ENCODE assay signal across 20 cellular contexts in genomic region chr7:6430974-6431373, GRCh38. TPM values are rescaled to one million over a fixed set of nuclear protein-coding genes. Genes with fewer than 3 reads are reported as not detected.
A peak's percentile ranks its signal among the peaks of the same experiment; 100 is the strongest.
DNase-seq lines count a peak whose midpoint lies in the region; ATAC-seq and TF ChIP-seq lines count a peak whose summit lies in the region.
"Had no signal": no experiment of that assay in that cellular context is flagged by ENCODE, and none has a peak within 500 bp of the region (broad histone marks: within the 10 kb centered on the region; RNA-seq: fewer than 3 reads in every experiment).

No MANE protein-coding gene starts in this region.

- H3K4me3 Mint-ChIP-seq in dendritic cell treated with granulocyte-macrophage colony-stimulating factor and Interleukin-4, amounts not matched to agents 40 ng/mL and 50 ng/mL, for 4 days = peak overlapping the region; percentile 37
- H3K4me3 Mint-ChIP-seq in progenitor cell of endocrine pancreas (ENCODE audit: low read depth) = no peak overlapping the region
- no peak overlapping the region for H3K4me3 Mint-ChIP-seq in CD8-positive, alpha-beta memory T cell
- H3K4me3 Mint-ChIP-seq: IgD-negative memory B cell had no signal

- ATAC-seq in IMR-90 (ENCODE audit: low read depth) (no peak), HG02623 (IDR thresholded peaks at IDR 0.05; ENCODE audit: unreplicated experiment) (no peak)
- ATAC-seq: Right ventricle myocardium inferior had no signal

- TF ChIP-seq RAD21 in IMR-90 (IDR thresholded peaks at IDR 0.05; ENCODE audit: low read length) = no peak

- no TSS peak for BruUV-seq in IMR-90 (replicated peaks; lab: Mats Ljungman, UMichigan)

- no peak overlapping the region for H2BK20ac ChIP-seq in IMR-90 (ENCODE audit: low read depth, low read length)

- H3K9ac ChIP-seq in BLaER1 treated with 17β-estradiol and CSF1 and Interleukin-3, amounts not matched to agents 10 nM and 100 nM = peak overlapping the region; percentile 19 to 57 (median 37); a peak in 14 of 22 replicates
- H3K9ac ChIP-seq in IMR-90 (ENCODE audit: low read depth, low read length) = no peak overlapping the region
- H3K9ac ChIP-seq: SK-N-SH had no signal

- dilution Hi-C loops in IMR-90 (cut with HindIII; ENCODE audit: low sequenced_read_pairs, unreplicated experiment) = no loop called here

- no peak overlapping the region for H3K56ac ChIP-seq in IMR-90 (ENCODE audit: extremely low read depth, insufficient read depth, low read length)

- H3K27ac ChIP-seq in BLaER1 treated with 17β-estradiol and CSF1 and Interleukin-3, amounts not matched to agents 10 nM and 100 nM = peak overlapping the region; percentile 43 to 69 (median 62); a peak in 21 of 22 replicates
- no peak overlapping the region for H3K27ac ChIP-seq in IMR-90 (ENCODE audit: insufficient read depth, low read length)
- H3K27ac ChIP-seq in CD8-positive, alpha-beta memory T cell (ENCODE audit: low read depth, low read length) = no peak overlapping the region
- H3K27ac ChIP-seq: Peyer's patch had no signal

- no peak overlapping the region for H3K4ac ChIP-seq in IMR-90 (ENCODE audit: low read depth, low read length)

- H3K79me1 ChIP-seq in IMR-90 (ENCODE audit: low read depth in 1 of 2, low read length in 2 of 2) = peaks cover 45 to 58% of the 10 kb centered on the region in 2 experiments

- TF ChIP-seq CTCF in IMR-90 (conservative IDR thresholded peaks at IDR 0.05; ENCODE audit: low read depth, low read length) (no peak), progenitor cell of endocrine pancreas (IDR thresholded peaks at IDR 0.05; ENCODE audit: unreplicated experiment) (no peak)

- intact Hi-C loops in IMR-90 (cut with micrococcal nuclease) = loop anchor here (10.0 kb wide), 1 partner anchor 276 kb away; no protein-coding TSS in a partner anchor
- intact Hi-C loops in dendritic cell treated with granulocyte-macrophage colony-stimulating factor and Interleukin-4, amounts not matched to agents 40 ng/mL and 50 ng/mL, for 4 days (cut with micrococcal nuclease) = no loop called here

- peaks cover 0 to 36% (median 10%) of the 10 kb centered on the region in 11 experiments; a peak in 9 of 22 replicates for H4K20me1 ChIP-seq in BLaER1 treated with 17β-estradiol and CSF1 and Interleukin-3, amounts not matched to agents 10 nM and 100 nM
- peaks cover under 1% of the 10 kb centered on the region; the same call in 1 of the 2 replicates for H4K20me1 ChIP-seq in IMR-90 (ENCODE audit: insufficient read depth, low read length)

- no peak overlapping the region for H3K23ac ChIP-seq in IMR-90 (ENCODE audit: low read depth, low read length)

- peak overlapping the region in 8 of 11 experiments; percentile 10 to 66 (median 58); a peak in 14 of 22 replicates for H3K4me2 ChIP-seq in BLaER1 treated with 17β-estradiol and CSF1 and Interleukin-3, amounts not matched to agents 10 nM and 100 nM
- H3K4me2 ChIP-seq in IMR-90 (ENCODE audit: low read depth, low read length) = no peak overlapping the region
- H3K4me2 ChIP-seq: A549, SK-N-SH had no signal

- H3K14ac ChIP-seq in IMR-90 (replicated peaks; ENCODE audit: low read depth, low read length) = no peak overlapping the region

- no peak overlapping the region for H2BK5ac ChIP-seq in IMR-90 (ENCODE audit: low read depth, low read length, poor library complexity, severe bottlenecking)

- no peaks in the 10 kb centered on the region for H3K9me3 Mint-ChIP-seq in dendritic cell treated with granulocyte-macrophage colony-stimulating factor and Interleukin-4, amounts not matched to agents 40 ng/mL and 50 ng/mL, for 4 days
- no peaks in the 10 kb centered on the region for H3K9me3 Mint-ChIP-seq in progenitor cell of endocrine pancreas (ENCODE audit: low read depth)
- no peaks in the 10 kb centered on the region for H3K9me3 Mint-ChIP-seq in CD8-positive, alpha-beta memory T cell
- H3K9me3 Mint-ChIP-seq: IgD-negative memory B cell had no signal

- no peak for DNase-seq in IMR-90
- DNase-seq in progenitor cell of endocrine pancreas (ENCODE audit: low spot score, unreplicated experiment) = no peak
- no peak for DNase-seq in amniotic stem cell (lab: John Stamatoyannopoulos, UW)
- DNase-seq in CD8-positive, alpha-beta memory T cell = no peak
- DNase-seq: C1 segment of cervical spinal cord, DMS79, MG63, NCI-H1048, NCI-H2081, NCI-H2171 treated with DMSO at 0.1 percent for 48 hours, NCI-H446, NCI-H69, Peyer's patch had no signal

- H3K4me1 ChIP-seq in BLaER1 treated with 17β-estradiol and CSF1 and Interleukin-3, amounts not matched to agents 10 nM and 100 nM = peaks cover 44 to 98% (median 75%) of the 10 kb centered on the region in 10 experiments
- H3K4me1 ChIP-seq in IMR-90 (ENCODE audit: control insufficient read depth, insufficient read depth, low read length) = peaks cover 5% of the 10 kb centered on the region; the same call in 1 of the 2 replicates
- H3K4me1 ChIP-seq in CD8-positive, alpha-beta memory T cell (ENCODE audit: insufficient read depth, low read length) = peaks cover 5% of the 10 kb centered on the region

- H3K27ac Mint-ChIP-seq in dendritic cell treated with granulocyte-macrophage colony-stimulating factor and Interleukin-4, amounts not matched to agents 40 ng/mL and 50 ng/mL, for 4 days = peak overlapping the region; percentile 95
- peak overlapping the region; percentile 65 for H3K27ac Mint-ChIP-seq in progenitor cell of endocrine pancreas
- H3K27ac Mint-ChIP-seq in CD8-positive, alpha-beta memory T cell = peak overlapping the region in 2 of 8 donors; percentile 36 to 47

- H3K9me3 ChIP-seq in BLaER1 treated with 17β-estradiol and CSF1 and Interleukin-3, amounts not matched to agents 10 nM and 100 nM (replicated peaks in 1 of 11) = no peaks in the 10 kb centered on the region
- no peaks in the 10 kb centered on the region for H3K9me3 ChIP-seq in IMR-90 (ENCODE audit: control insufficient read depth, insufficient read depth, low read length)
- H3K9me3 ChIP-seq in CD8-positive, alpha-beta memory T cell (ENCODE audit: low read length) = no peaks in the 10 kb centered on the region
- H3K9me3 ChIP-seq: A549, MG63, Peyer's patch, SK-N-SH had no signal

- peak overlapping the region; percentile 14 for H2AFZ ChIP-seq in IMR-90 (replicated peaks; ENCODE audit: low read length, poor library complexity)

- H3K9me1 ChIP-seq in IMR-90 (ENCODE audit: insufficient read depth, low read length) = no peaks in the 10 kb centered on the region

- no peak overlapping the region for H4K5ac ChIP-seq in IMR-90 (ENCODE audit: low read depth, low read length)

- no peak overlapping the region for H3K18ac ChIP-seq in IMR-90 (ENCODE audit: low read depth, low read length)

- TF ChIP-seq POLR2A in IMR-90 (IDR thresholded peaks at IDR 0.05; ENCODE audit: low read depth, low read length) = no peak

- H4K8ac ChIP-seq in IMR-90 (ENCODE audit: low read depth in 2 of 2, low read length in 2 of 2) = no peak overlapping the region

- WGBS in IMR-90 (ENCODE audit: extremely low coverage in 2 of 2, insufficient read length in 1 of 2), 2 experiments = 96% methylated on average over 3 of the region's 12 CpGs; no CpG with 5 or more reads in 1 of the 2 experiments

- H3K36me3 ChIP-seq in BLaER1 treated with 17β-estradiol and CSF1 and Interleukin-3, amounts not matched to agents 10 nM and 100 nM = peaks cover 64 to 94% (median 92%) of the 10 kb centered on the region in 11 experiments
- H3K36me3 ChIP-seq in IMR-90 (ENCODE audit: control insufficient read depth, insufficient read depth, low read length) = peaks cover 34% of the 10 kb centered on the region
- peaks cover 7% of the 10 kb centered on the region for H3K36me3 ChIP-seq in CD8-positive, alpha-beta memory T cell (ENCODE audit: insufficient read depth, low read length)

- H3K4me3 ChIP-seq in BLaER1 treated with 17β-estradiol and CSF1 and Interleukin-3, amounts not matched to agents 10 nM and 100 nM = no peak overlapping the region
- no peak overlapping the region for H3K4me3 ChIP-seq in IMR-90 (ENCODE audit: insufficient read depth, low read depth, low read length)
- H3K4me3 ChIP-seq in CD8-positive, alpha-beta memory T cell (ENCODE audit: low read length) = no peak overlapping the region
- H3K4me3 ChIP-seq: A549, MG63, Peyer's patch had no signal

- no peak overlapping the region for H4K91ac ChIP-seq in IMR-90 (ENCODE audit: insufficient read depth, low read depth, low read length)

- H2AK5ac ChIP-seq in IMR-90 (ENCODE audit: low read depth, low read length) = no peak overlapping the region

- H3K36me3 Mint-ChIP-seq in dendritic cell treated with granulocyte-macrophage colony-stimulating factor and Interleukin-4, amounts not matched to agents 40 ng/mL and 50 ng/mL, for 4 days (ENCODE audit: low read depth) = peaks cover 95% of the 10 kb centered on the region
- peaks cover 7% of the 10 kb centered on the region for H3K36me3 Mint-ChIP-seq in progenitor cell of endocrine pancreas (ENCODE audit: insufficient read depth)
- peaks cover 4 to 61% (median 10%) of the 10 kb centered on the region in 3 donors for H3K36me3 Mint-ChIP-seq in CD8-positive, alpha-beta memory T cell

- in situ Hi-C loops in IMR-90 (cut with MboI; ENCODE audit: low sequenced_read_pairs) = no loop called here

- H3K27me3 ChIP-seq in BLaER1 treated with 17β-estradiol and CSF1 and Interleukin-3, amounts not matched to agents 10 nM and 100 nM = no peaks in the 10 kb centered on the region
- no peaks in the 10 kb centered on the region for H3K27me3 ChIP-seq in IMR-90 (ENCODE audit: control insufficient read depth, insufficient read depth, low read length)
- H3K27me3 ChIP-seq in CD8-positive, alpha-beta memory T cell (ENCODE audit: insufficient read depth, low read length, poor library complexity, severe bottlenecking) = no peaks in the 10 kb centered on the region
- H3K27me3 ChIP-seq: MG63, Peyer's patch had no signal

- no peak overlapping the region for H2BK120ac ChIP-seq in IMR-90 (ENCODE audit: low read depth, low read length)

- H3K27me3 Mint-ChIP-seq in dendritic cell treated with granulocyte-macrophage colony-stimulating factor and Interleukin-4, amounts not matched to agents 40 ng/mL and 50 ng/mL, for 4 days = no peaks in the 10 kb centered on the region
- H3K27me3 Mint-ChIP-seq in progenitor cell of endocrine pancreas = no peaks in the 10 kb centered on the region
- no peaks in the 10 kb centered on the region for H3K27me3 Mint-ChIP-seq in CD8-positive, alpha-beta memory T cell
- H3K27me3 Mint-ChIP-seq: IgD-negative memory B cell had no signal

- H2AK9ac ChIP-seq in IMR-90 (replicated peaks; ENCODE audit: low read depth, low read length, poor library complexity) = peak overlapping the region; percentile 59

- CTCF ChIA-PET in IMR-90 (lab: Yijun Ruan, JAX) = no interaction called here
- CTCF ChIA-PET in CD8-positive, alpha-beta memory T cell (lab: Charles Lee) = no interaction called here

- H2BK15ac ChIP-seq in IMR-90 (ENCODE audit: low read depth, low read length) = no peak overlapping the region

- peaks cover 57% of the 10 kb centered on the region for H3K4me1 Mint-ChIP-seq in dendritic cell treated with granulocyte-macrophage colony-stimulating factor and Interleukin-4, amounts not matched to agents 40 ng/mL and 50 ng/mL, for 4 days (ENCODE audit: low read depth)
- H3K4me1 Mint-ChIP-seq in progenitor cell of endocrine pancreas (ENCODE audit: low read depth) = no peaks in the 10 kb centered on the region
- H3K4me1 Mint-ChIP-seq in CD8-positive, alpha-beta memory T cell = peaks cover 6 to 8% (median 7%) of the 10 kb centered on the region in 3 donors

- POLR2A ChIA-PET in IMR-90 (lab: Charles Lee; ENCODE audit: unreplicated experiment) = no interaction called here
- POLR2A ChIA-PET in CD8-positive, alpha-beta memory T cell (lab: Charles Lee) = no interaction called here

RNA-seq across cellular contexts. Expression of gene DAGLB, which starts 16.8 kb away (rescaled TPM):
- total RNA-seq in IMR-90 (2012; rRNA removed) (33.5 and 35.3 TPM in 2 replicates), progenitor cell of endocrine pancreas (30.3 and 31.2 TPM in 2 replicates)
- polyA plus RNA-seq in IMR-90 (2012; rRNA removed) = 23.4 and 24.5 TPM in 2 replicates
- 21.9 and 41.7 TPM in 2 replicates for polyA plus RNA-seq in IMR-90 (2012; cell fraction: cytosol; rRNA removed)
- 92.9 and 94.9 TPM in 2 replicates for polyA plus RNA-seq in IMR-90 (2012; cell fraction: nucleus; rRNA removed; ENCODE audit: low replicate concordance)
- 10 to 100 TPM; 16.1 to 16.4 TPM for total RNA-seq in CD8-positive, alpha-beta memory T cell
- polyA plus RNA-seq in CD8-positive, alpha-beta memory T cell = 9.7 TPM

RNA-seq across cellular contexts. Expression of gene KDELR2, which starts 53.0 kb away (rescaled TPM):
- total RNA-seq in IMR-90 (2012; rRNA removed) (162 and 259 TPM in 2 replicates), progenitor cell of endocrine pancreas (76.5 and 86.4 TPM in 2 replicates)
- polyA plus RNA-seq in IMR-90 (2012; rRNA removed) = 226 and 237 TPM in 2 replicates
- polyA plus RNA-seq in IMR-90 (2012; cell fraction: cytosol; rRNA removed) = 118 and 149 TPM in 2 replicates
- 74.5 and 135 TPM in 2 replicates for polyA plus RNA-seq in IMR-90 (2012; cell fraction: nucleus; rRNA removed; ENCODE audit: low replicate concordance)
- total RNA-seq in CD8-positive, alpha-beta memory T cell = 10 to 100 TPM; 67.7 to 68.9 TPM
- polyA plus RNA-seq in CD8-positive, alpha-beta memory T cell = 51.3 TPM

RNA-seq across cellular contexts. Expression of gene RAC1, which starts 56.6 kb away (rescaled TPM):
- total RNA-seq in IMR-90 (2012; rRNA removed) = 127 and 128 TPM in 2 replicates
- polyA plus RNA-seq in IMR-90 (2012; rRNA removed) = 360 and 364 TPM in 2 replicates
- polyA plus RNA-seq in IMR-90 (2012; cell fraction: cytosol; rRNA removed) = 119 and 122 TPM in 2 replicates
- 54.9 and 241 TPM in 2 replicates for polyA plus RNA-seq in IMR-90 (2012; cell fraction: nucleus; rRNA removed; ENCODE audit: low replicate concordance)
- total RNA-seq in progenitor cell of endocrine pancreas = 203 and 210 TPM in 2 replicates
- 100 to 1,000 TPM; 224 to 231 TPM for total RNA-seq in CD8-positive, alpha-beta memory T cell
- 299 TPM for polyA plus RNA-seq in CD8-positive, alpha-beta memory T cell

Comparison
In these comparisons a context has a peak if more than half of its experiments do, and no peak if none do; other contexts are left out.
1. H3K27ac ChIP-seq: peak in BLaER1 treated with 17β-estradiol and CSF1 and Interleukin-3, amounts not matched to agents 10 nM and 100 nM (11 of 11); none in IMR-90 (single experiment) and CD8-positive, alpha-beta memory T cell (single experiment).